8 cellular contexts compared by ENCODE assay signal in the genomic region with DNA sequence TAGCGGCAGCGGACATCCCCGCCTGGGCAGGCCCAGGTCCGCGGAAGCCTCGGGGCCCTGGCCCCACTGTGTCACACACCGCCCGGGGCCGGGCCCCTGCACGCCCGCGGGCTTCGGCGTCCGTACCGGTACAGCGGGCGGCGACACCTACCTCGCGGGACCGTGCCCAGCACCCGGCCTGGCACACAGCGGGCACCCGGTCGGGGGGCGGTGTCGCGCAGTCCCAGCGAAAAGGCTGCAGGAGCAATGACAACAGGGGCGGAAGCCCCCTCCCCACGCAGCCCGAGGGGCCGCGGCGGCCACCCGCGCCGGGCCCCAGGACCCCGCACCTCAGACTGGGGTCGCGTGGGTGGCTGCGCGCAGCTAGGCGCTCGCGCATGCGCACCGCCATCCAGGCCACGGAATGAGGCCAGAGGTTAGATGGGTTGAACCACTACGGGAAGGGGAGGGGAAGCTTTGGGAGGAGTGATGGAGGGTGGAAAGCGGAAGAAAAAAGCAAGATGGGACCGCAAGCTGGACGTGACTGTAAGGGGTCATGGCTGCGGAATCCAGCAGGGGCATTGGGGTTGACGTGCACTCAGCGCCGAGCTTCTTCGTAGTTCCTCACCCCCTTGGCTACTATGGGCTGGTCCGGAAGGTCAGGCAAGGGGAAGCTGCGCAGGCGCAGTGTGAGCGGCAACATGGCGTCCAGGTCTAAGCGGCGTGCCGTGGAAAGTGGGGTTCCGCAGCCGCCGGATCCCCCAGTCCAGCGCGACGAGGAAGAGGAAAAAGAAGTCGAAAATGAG. TPM values are rescaled to one million over a fixed set of nuclear protein-coding genes. Genes with fewer than 3 reads are reported as not detected.
DNase-seq lines count a peak whose midpoint lies in the region; ATAC-seq, FAIRE-seq and TF ChIP-seq lines count a peak whose summit lies in the region.

A gene (plus strand): TSS at position 669 of the 785 bp plus-strand sequence. CDS start 12 bp downstream, at position 681.
A gene (minus strand): TSS at position 381 of the 785 bp plus-strand sequence. CDS start 6,759 bp downstream, outside the sequence.

- peak; percentile 87 for FAIRE-seq in GM19239 (lab: Jason Lieb, UNC)

- ATAC-seq in HG03442 (IDR thresholded peaks at IDR 0.05; ENCODE audit: unreplicated experiment): peak; percentile 72

- H3K36me3 Mint-ChIP-seq in chondrocyte (ENCODE audit: low read depth): peaks cover 5% of the 10 kb centered on the region

- H3K4me1 Mint-ChIP-seq in chondrocyte (ENCODE audit: low read depth): peaks cover 25% of the 10 kb centered on the region

- H3K27ac Mint-ChIP-seq in chondrocyte (ENCODE audit: unreplicated experiment): no peak within 1 kb of the TSS

- H3K4me3 Mint-ChIP-seq in chondrocyte (ENCODE audit: unreplicated experiment): peak within 1 kb of the TSS; percentile 72

- TF ChIP-seq CTCF in chondrocyte (IDR thresholded peaks at IDR 0.05): peak; percentile 35

- no peaks in the 10 kb centered on the region for H3K27me3 Mint-ChIP-seq in chondrocyte (ENCODE audit: low read depth)

- no peaks in the 10 kb centered on the region for H3K9me3 Mint-ChIP-seq in chondrocyte (ENCODE audit: low read depth)

- peak; percentile 91 for DNase-seq in Ammon's horn (ENCODE audit: low spot score)
- peak; percentile 80 for DNase-seq in GM19239 (ENCODE audit: insufficient read length, low spot score)
- peak; percentile 92 for DNase-seq in NCI-H510A treated with DMSO at 0.1 percent for 48 hours (lab: John Stamatoyannopoulos, UW)
- DNase-seq in activated CD4-positive, alpha-beta T cell treated with anti-CD3 and anti-CD28 coated beads for 24 hours (ENCODE audit: low read depth in 2 of 2): peak; percentile 76 to 85
- DNase-seq in chondrocyte (ENCODE audit: low spot score): no peak
- peak; percentile 87 for DNase-seq in kidney tubule cell (ENCODE audit: low spot score)
- peak; percentile 80 for DNase-seq in stimulated activated CD4-positive, alpha-beta T cell treated with anti-CD3 and anti-CD28 coated beads, Interleukin-1b, Interleukin-23, amount 100 ng/mL, for 1 hour (ENCODE audit: low read depth in 2 of 2)

RNA-seq across cellular contexts. Expression of the first gene that starts in this region (rescaled TPM):
- 25.7 to 43.3 TPM (median 25.9 TPM) in 3 replicates for total RNA-seq in chondrocyte

RNA-seq across cellular contexts. Expression of the second gene that starts in this region (rescaled TPM):
- 65.7 to 73.8 TPM (median 69.6 TPM) in 3 replicates for total RNA-seq in chondrocyte
